In the genomic region with DNA sequence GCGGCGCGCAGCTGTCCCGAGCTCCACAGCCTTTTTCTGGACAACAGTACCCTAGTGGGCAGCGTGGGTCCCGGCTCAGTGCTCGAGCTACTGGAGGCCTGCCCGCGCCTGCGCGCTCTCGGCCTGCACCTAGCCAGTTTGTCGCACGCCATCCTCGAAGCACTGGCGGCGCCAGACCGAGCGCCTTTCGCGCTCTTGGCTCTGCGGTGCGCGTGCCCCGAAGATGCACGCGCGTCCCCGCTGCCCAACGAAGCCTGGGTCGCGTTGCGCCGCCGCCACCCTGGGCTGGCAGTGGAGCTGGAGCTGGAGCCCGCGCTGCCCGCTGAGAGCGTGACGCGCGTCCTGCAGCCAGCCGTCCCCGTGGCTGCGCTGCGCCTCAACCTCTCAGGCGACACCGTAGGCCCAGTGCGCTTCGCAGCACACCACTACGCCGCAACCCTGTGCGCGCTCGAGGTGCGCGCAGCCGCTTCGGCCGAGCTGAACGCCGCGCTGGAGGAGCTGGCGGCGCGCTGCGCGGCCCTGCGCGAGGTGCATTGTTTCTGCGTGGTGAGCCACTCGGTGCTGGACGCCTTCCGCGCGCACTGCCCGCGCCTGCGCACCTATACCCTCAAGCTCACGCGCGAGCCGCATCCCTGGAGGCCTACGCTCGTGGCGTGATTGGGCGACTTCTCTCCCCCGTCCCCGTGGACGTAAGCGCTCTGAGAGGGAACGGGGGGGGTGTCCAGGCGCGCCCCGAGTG, we compare ENCODE assay signal across 7 cellular contexts. TPM values are rescaled to one million over a fixed set of nuclear protein-coding genes. Genes with fewer than 3 reads are reported as not detected.
DNase-seq lines count a peak whose midpoint lies in the region; ATAC-seq and TF ChIP-seq lines count a peak whose summit lies in the region.

No MANE protein-coding gene starts in this region.

- TF ChIP-seq EP300 in SK-N-SH (IDR thresholded peaks at IDR 0.05; ENCODE audit: borderline replicate concordance in 1 of 2, low read depth in 1 of 2, low read length in 1 of 2), result no peak
- TF ChIP-seq EP300 in tibial nerve (IDR thresholded peaks at IDR 0.05), result no peak

- WGBS in SK-N-SH (ENCODE audit: low lambda C conversion rate), result 27% methylated on average over 36 of the region's 95 CpGs
- 2% methylated on average over 95 of the region's 95 CpGs for WGBS in ectodermal cell, 2 experiments
- WGBS in tibial nerve, 2 donors, result 3 to 6% methylated on average over 43 to 68 of the region's 95 CpGs

- POLR2A ChIA-PET in SK-N-SH (lab: Yijun Ruan, JAX), result interaction anchor here (1.3 to 3.9 kb wide), 5 partner anchors 11 to 22 kb away, joined by 3 to 37 read pairs (median 6); partner anchors contain the start of gene B3GNT9

- no peak for TF ChIP-seq RAD21 in SK-N-SH (IDR thresholded peaks at IDR 0.05; ENCODE audit: low read length)

- H3K36me3 ChIP-seq in HUES48 (ENCODE audit: control insufficient read depth, insufficient read depth, low read length) (no peaks in the 10 kb centered on the region), SK-N-SH (replicated peaks in 1 of 2; ENCODE audit: control insufficient read depth in 1 of 2, insufficient read depth in 2 of 2, low read length in 1 of 2) (no peaks in the 10 kb centered on the region), ectodermal cell (ENCODE audit: control insufficient read depth, insufficient read depth, low read length) (no peaks in the 10 kb centered on the region), tibial nerve (no peaks in the 10 kb centered on the region)

- TF ChIP-seq CTCF in SK-N-SH (IDR thresholded peaks at IDR 0.05), result no peak
- no peak for TF ChIP-seq CTCF in tibial nerve (IDR thresholded peaks at IDR 0.05)

- H3K27me3 ChIP-seq in HUES48 (ENCODE audit: control insufficient read depth, insufficient read depth, low read length) (peaks cover 99% of the 10 kb centered on the region), SK-N-SH (ENCODE audit: insufficient read depth) (no peaks in the 10 kb centered on the region), ectodermal cell (ENCODE audit: control insufficient read depth, insufficient read depth, low read length, poor library complexity, severe bottlenecking) (peaks cover 100% of the 10 kb centered on the region), tibial nerve (peaks cover 0 to 64% of the 10 kb centered on the region in 2 donors)

- no peaks in the 10 kb centered on the region for H3K9me3 ChIP-seq in HUES48 (ENCODE audit: control insufficient read depth, insufficient read depth, low read length)
- H3K9me3 ChIP-seq in SK-N-SH, result no peaks in the 10 kb centered on the region
- no peaks in the 10 kb centered on the region for H3K9me3 ChIP-seq in ectodermal cell (ENCODE audit: control insufficient read depth, low read length)
- H3K9me3 ChIP-seq in tibial nerve, result no peaks in the 10 kb centered on the region

- H3K9me2 ChIP-seq in SK-N-SH, result no peaks in the 10 kb centered on the region

- H3K4me1 ChIP-seq in HUES48 (ENCODE audit: control insufficient read depth, insufficient read depth, low read length), result peaks cover 13% of the 10 kb centered on the region; the same call in 1 of the 2 replicates
- H3K4me1 ChIP-seq in SK-N-SH (ENCODE audit: control insufficient read depth in 1 of 2, insufficient read depth in 2 of 2, low read depth in 1 of 2, low read length in 1 of 2), result peaks cover 4 to 30% of the 10 kb centered on the region in 2 experiments; a peak in 1 of 4 replicates
- H3K4me1 ChIP-seq in ectodermal cell (ENCODE audit: control insufficient read depth, insufficient read depth, low read length), result peaks cover 19% of the 10 kb centered on the region
- peaks cover 0 to 73% (median 39%) of the 10 kb centered on the region in 4 donors for H3K4me1 ChIP-seq in tibial nerve

- CTCF ChIA-PET in SK-N-SH (lab: Yijun Ruan, JAX), result interaction anchor here (1.1 to 14.2 kb wide), 12 partner anchors 8 to 209 kb away, joined by 4 to 470 read pairs (median 8); partner anchors contain the start of genes B3GNT9 and CBFB

- peak overlapping the region; percentile 15; the same call in 1 of the 2 replicates for H3K4me2 ChIP-seq in SK-N-SH

- H3K79me2 ChIP-seq in SK-N-SH (ENCODE audit: insufficient read depth), result no peaks in the 10 kb centered on the region

- H2AFZ ChIP-seq in SK-N-SH (ENCODE audit: low read depth), result no peak overlapping the region

- DNase-seq in SK-N-SH (peak; percentile 83), middle frontal gyrus (ENCODE audit: extremely low spot score, low spot score) (peak; percentile 85), tibial nerve (ENCODE audit: low spot score in 2 of 2) (peak in 1 of 2 donors; percentile 16), Kasumi-1 (lab: John Stamatoyannopoulos, UW) (no peak)

- no peaks in the 10 kb centered on the region for H4K20me1 ChIP-seq in SK-N-SH (ENCODE audit: insufficient read depth)

- H3K4me3 ChIP-seq in HUES48 (ENCODE audit: low read depth, low read length) (peak overlapping the region; percentile 48), SK-N-SH (ENCODE audit: low read depth in 2 of 2, low read length in 1 of 2) (peak overlapping the region in 1 of 2 experiments; percentile 49; a peak in 2 of 4 replicates), ectodermal cell (ENCODE audit: insufficient read depth, low read depth, low read length) (peak overlapping the region; percentile 32), tibial nerve (peak overlapping the region; percentile 3 to 49 (median 25))

- no peak for ATAC-seq in GM18520 (IDR thresholded peaks at IDR 0.05; ENCODE audit: unreplicated experiment)

- TF ChIP-seq POLR2A in tibial nerve (IDR thresholded peaks at IDR 0.05), result peak in 1 of 2 donors; percentile 27

- peaks cover 14% of the 10 kb centered on the region for H3F3A ChIP-seq in SK-N-SH (replicated peaks; ENCODE audit: insufficient read depth)

- no peak overlapping the region for H3K9ac ChIP-seq in HUES48 (ENCODE audit: low read depth, low read length)
- H3K9ac ChIP-seq in SK-N-SH, result no peak overlapping the region

- no peak overlapping the region for H3K27ac ChIP-seq in HUES48 (ENCODE audit: low read depth, low read length)
- H3K27ac ChIP-seq in SK-N-SH (ENCODE audit: low read depth in 2 of 2, low read length in 1 of 2), result peak overlapping the region in 1 of 2 experiments; percentile 90; a peak in 2 of 4 replicates
- no peak overlapping the region for H3K27ac ChIP-seq in ectodermal cell (ENCODE audit: insufficient read depth, low read depth, low read length, poor library complexity, severe bottlenecking)
- peak overlapping the region; percentile 56 to 78 (median 60) for H3K27ac ChIP-seq in tibial nerve

TF ChIP-seq in SK-N-SH, 30 proteins besides CTCF, POLR2A, EP300 and RAD21:
- TF ChIP-seq ELF1 (IDR thresholded peaks at IDR 0.05) (no peak), NRF1 (IDR thresholded peaks at IDR 0.05; ENCODE audit: low read depth, low read length) (peak; percentile 72), CHD2 (IDR thresholded peaks at IDR 0.05; ENCODE audit: low read length, partially characterized antibody) (peak; percentile 41)

RNA-seq across cellular contexts. Expression of gene HSF4, which starts 1.2 kb away (rescaled TPM):
- 33.4 and 44.4 TPM in 2 replicates for polyA plus RNA-seq in SK-N-SH (2012; rRNA removed)
- 2.1 and 4.7 TPM in 2 replicates for polyA plus RNA-seq in SK-N-SH (2012; cell fraction: cytosol; rRNA removed)
- polyA plus RNA-seq in SK-N-SH (2012; cell fraction: nucleus; rRNA removed), result 393 and 428 TPM in 2 replicates
- not detected for polyA plus RNA-seq in ectodermal cell (2013, experiment 1 of 4)
- polyA plus RNA-seq in ectodermal cell (2013, experiment 2 of 4), result not detected
- polyA plus RNA-seq in ectodermal cell (2013, experiment 3 of 4), result 1.6 TPM
- 0.53 TPM for polyA plus RNA-seq in ectodermal cell (2013, experiment 4 of 4)
- total RNA-seq in tibial nerve, result 100 to 1,000 TPM; 103 to 167 (median 153) TPM

RNA-seq across cellular contexts. Expression of gene FBXL8, which starts 3.6 kb away (rescaled TPM):
- 17.8 and 21.8 TPM in 2 replicates for polyA plus RNA-seq in SK-N-SH (2012; rRNA removed)
- polyA plus RNA-seq in SK-N-SH (2012; cell fraction: cytosol; rRNA removed), result 2.9 and 5.0 TPM in 2 replicates
- 198 and 356 TPM in 2 replicates for polyA plus RNA-seq in SK-N-SH (2012; cell fraction: nucleus; rRNA removed)
- 0.70 TPM for polyA plus RNA-seq in ectodermal cell (2013, experiment 1 of 4)
- polyA plus RNA-seq in ectodermal cell (2013, experiment 2 of 4), result 0.21 TPM
- not detected for polyA plus RNA-seq in ectodermal cell (2013, experiment 3 of 4)
- polyA plus RNA-seq in ectodermal cell (2013, experiment 4 of 4), result 0.20 TPM
- total RNA-seq in tibial nerve, result 10 to 100 TPM; 17.7 to 58.5 (median 40.0) TPM

RNA-seq across cellular contexts. Expression of gene TRADD, which starts 3.6 kb away (rescaled TPM):
- 27.7 and 28.5 TPM in 2 replicates for polyA plus RNA-seq in SK-N-SH (2012; rRNA removed)
- polyA plus RNA-seq in SK-N-SH (2012; cell fraction: cytosol; rRNA removed), result 13.4 and 21.9 TPM in 2 replicates
- 53.4 and 65.8 TPM in 2 replicates for polyA plus RNA-seq in SK-N-SH (2012; cell fraction: nucleus; rRNA removed)
- polyA plus RNA-seq in ectodermal cell (2013, experiment 1 of 4), result 0.37 TPM
- polyA plus RNA-seq in ectodermal cell (2013, experiment 2 of 4), result 0.52 TPM
- polyA plus RNA-seq in ectodermal cell (2013, experiment 3 of 4), result 0.69 TPM
- polyA plus RNA-seq in ectodermal cell (2013, experiment 4 of 4), result 0.65 TPM
- total RNA-seq in tibial nerve, result 10 to 100 TPM; 26.0 to 46.5 (median 36.2) TPM

RNA-seq across cellular contexts. Expression of gene NOL3, which starts 7.0 kb away (rescaled TPM):
- 34.1 and 38.7 TPM in 2 replicates for polyA plus RNA-seq in SK-N-SH (2012; rRNA removed)
- 16.9 and 22.0 TPM in 2 replicates for polyA plus RNA-seq in SK-N-SH (2012; cell fraction: cytosol; rRNA removed)
- polyA plus RNA-seq in SK-N-SH (2012; cell fraction: nucleus; rRNA removed), result 131 and 167 TPM in 2 replicates
- 13.2 TPM for polyA plus RNA-seq in ectodermal cell (2013, experiment 1 of 4)
- polyA plus RNA-seq in ectodermal cell (2013, experiment 2 of 4), result 8.1 TPM
- polyA plus RNA-seq in ectodermal cell (2013, experiment 3 of 4), result 7.0 TPM
- polyA plus RNA-seq in ectodermal cell (2013, experiment 4 of 4), result 7.3 TPM
- 10 to 100 TPM; 55.5 to 95.4 (median 76.6) TPM for total RNA-seq in tibial nerve

RNA-seq across cellular contexts. Expression of gene B3GNT9, which starts 12.5 kb away (rescaled TPM):
- polyA plus RNA-seq in SK-N-SH (2012; rRNA removed), result 9.8 and 9.9 TPM in 2 replicates
- 5.4 and 8.2 TPM in 2 replicates for polyA plus RNA-seq in SK-N-SH (2012; cell fraction: cytosol; rRNA removed)
- 23.8 and 29.1 TPM in 2 replicates for polyA plus RNA-seq in SK-N-SH (2012; cell fraction: nucleus; rRNA removed)
- polyA plus RNA-seq in ectodermal cell (2013, experiment 1 of 4), result 2.8 TPM
- polyA plus RNA-seq in ectodermal cell (2013, experiment 2 of 4), result 4.2 TPM
- 4.0 TPM for polyA plus RNA-seq in ectodermal cell (2013, experiment 3 of 4)
- 4.7 TPM for polyA plus RNA-seq in ectodermal cell (2013, experiment 4 of 4)
- total RNA-seq in tibial nerve, result 10 to 100 TPM in 3 of 4 donors, 1 to 10 TPM in 1; 9.3 to 23.1 (median 18.4) TPM

Comparison
In these comparisons a context has a peak if more than half of its experiments do, and no peak if none do; other contexts are left out.
1. H3K27ac ChIP-seq: peak in tibial nerve (4 of 4); none in HUES48 (single experiment) and ectodermal cell (single experiment).
2. DNase-seq: peak in SK-N-SH (single experiment) and middle frontal gyrus (single experiment); none in Kasumi-1 (0 of 2).